28 cellular contexts compared by ENCODE assay signal in the genomic region with DNA sequence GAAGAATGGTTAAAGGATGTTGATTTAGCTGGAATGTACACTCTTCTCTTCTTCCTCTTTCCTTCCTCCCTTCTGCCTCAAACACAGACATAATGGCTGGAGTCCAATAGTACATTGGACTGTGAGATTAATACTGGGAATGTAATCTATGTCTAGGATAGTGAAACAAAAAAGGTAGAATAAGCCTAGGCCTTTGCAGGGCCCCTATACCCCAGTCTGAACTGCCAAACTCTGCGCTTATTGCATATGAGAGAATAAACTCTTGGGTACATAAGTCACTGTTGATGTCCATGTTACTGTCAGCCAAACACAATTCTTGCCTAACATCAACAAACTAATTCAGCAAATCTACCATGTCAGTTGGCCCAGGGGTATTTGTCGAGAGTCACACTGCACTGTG. TPM values are rescaled to one million over a fixed set of nuclear protein-coding genes. Genes with fewer than 3 reads are reported as not detected.
DNase-seq lines count a peak whose midpoint lies in the region; ATAC-seq, FAIRE-seq and TF ChIP-seq lines count a peak whose summit lies in the region.
"Had no signal": no experiment of that assay in that cellular context is flagged by ENCODE, and none has a peak within 500 bp of the region (broad histone marks: within the 10 kb centered on the region; RNA-seq: fewer than 3 reads in every experiment).

No MANE protein-coding gene starts in this region.

- no peak for TF ChIP-seq CTCF in Panc1 (IDR thresholded peaks at IDR 0.05)

- no peaks in the 10 kb centered on the region for H3K36me3 ChIP-seq in Panc1 (ENCODE audit: control insufficient read depth, insufficient read depth, low read length)
- H3K36me3 ChIP-seq: BE2C, BLaER1 had no signal

- POLR2A ChIA-PET in Panc1 (lab: Charles Lee), result no interaction called here

- intact Hi-C loops in Panc1 (cut with micrococcal nuclease; ENCODE audit: unreplicated experiment), result no loop called here

- CTCF ChIA-PET in Panc1 (lab: Charles Lee), result no interaction called here

- in situ Hi-C loops in Panc1 (cut with HindIII; ENCODE audit: low pct_unique_long_range_greater_than_20kb, low sequenced_read_pairs), result no loop called here

- H3K27me3 ChIP-seq in Panc1 (ENCODE audit: control insufficient read depth, insufficient read depth, low read length), result no peaks in the 10 kb centered on the region
- H3K27me3 ChIP-seq: BE2C, BLaER1 had no signal

- H3K4me3 ChIP-seq in Panc1 (ENCODE audit: low read depth in 2 of 2, low read length in 2 of 2), result no peak overlapping the region
- H3K4me3 ChIP-seq: BLaER1, GM12878 had no signal

- 0 out of 2 replicates have a peak, but pooled peaks have one; percentile 12 for ATAC-seq in Panc1
- ATAC-seq in left lobe of liver, result peak; percentile 59
- ATAC-seq in HG02852 (IDR thresholded peaks at IDR 0.05; ENCODE audit: unreplicated experiment), result no peak
- no peak for ATAC-seq in GM18498 (IDR thresholded peaks at IDR 0.05; ENCODE audit: unreplicated experiment)
- ATAC-seq: GM12878 had no signal

- H3K4me1 ChIP-seq in Panc1 (ENCODE audit: control insufficient read depth, insufficient read depth, low read length), result no peaks in the 10 kb centered on the region
- H3K4me1 ChIP-seq: BLaER1 had no signal

- TF ChIP-seq POLR2A in H54 (IDR thresholded peaks at IDR 0.05; ENCODE audit: low read depth, low read length), result no peak

- DNase-seq in H54 (ENCODE audit: insufficient read length, low spot score) (no peak), Panc1 (ENCODE audit: low read depth, low spot score) (no peak), left lobe of liver (ENCODE audit: low spot score) (no peak)
- DNase-seq in activated naive CD4-positive, alpha-beta T cell treated with anti-CD3 and anti-CD28 coated beads, Interleukin-2, amount 50 U/mL, for 16 hours, result no peak
- DNase-seq: 8988T; ACHN; BE2C; C1 segment of cervical spinal cord; CD4-positive, alpha-beta memory T cell; CD4-positive, CD25-positive, alpha-beta regulatory T cell; CD8-positive, alpha-beta memory T cell; COR-L47; DMS 273 treated with DMSO at 0.1 percent for 48 hours; DMS153; DMS53; DMS79; DND-41; EL; GDM1 had no signal

- H3K9me3 ChIP-seq in Panc1 (ENCODE audit: control insufficient read depth, insufficient read depth, low read depth, low read length), result no peaks in the 10 kb centered on the region
- H3K9me3 ChIP-seq: BE2C, BLaER1 had no signal

- BruUV-seq in Panc1 (replicated peaks; lab: Mats Ljungman, UMichigan), result no TSS peak

- H3K27ac ChIP-seq in Panc1 (ENCODE audit: low read length), result no peak overlapping the region
- H3K27ac ChIP-seq: BLaER1 had no signal

- FAIRE-seq in H54 (lab: Jason Lieb, UNC), result peak; percentile 38
- FAIRE-seq: A204.1, GM12878, GM12892, GM19239 had no signal

RNA-seq across cellular contexts. Expression of a gene that starts 16.5 kb away (rescaled TPM):
- 11.1 TPM for total RNA-seq in Panc1 (2021; ENCODE audit: unreplicated experiment)
- polyA plus RNA-seq in Panc1 (2012; ENCODE audit: insufficient read length), result 4.3 TPM
- 3.5 TPM for total RNA-seq in left lobe of liver
- total RNA-seq: G401 had no signal
- polyA plus RNA-seq: CD8-positive, alpha-beta memory T cell had no signal

RNA-seq across cellular contexts. Expression of a gene that starts 29.7 kb away (rescaled TPM):
- total RNA-seq in Panc1 (2021; ENCODE audit: unreplicated experiment), result 19.0 TPM
- polyA plus RNA-seq in Panc1 (2012; ENCODE audit: insufficient read length), result 4.2 TPM
- total RNA-seq in left lobe of liver, result 2.2 TPM
- polyA plus RNA-seq: CD14-positive monocyte; CD4-positive, alpha-beta memory T cell had no signal

Comparison
In these comparisons a context has a peak if more than half of its experiments do, and no peak if none do; other contexts are left out.
1. ATAC-seq: peak in Panc1 (single experiment) and left lobe of liver (single experiment); none in HG02852 (single experiment) and GM18498 (single experiment).